In the genomic region with DNA sequence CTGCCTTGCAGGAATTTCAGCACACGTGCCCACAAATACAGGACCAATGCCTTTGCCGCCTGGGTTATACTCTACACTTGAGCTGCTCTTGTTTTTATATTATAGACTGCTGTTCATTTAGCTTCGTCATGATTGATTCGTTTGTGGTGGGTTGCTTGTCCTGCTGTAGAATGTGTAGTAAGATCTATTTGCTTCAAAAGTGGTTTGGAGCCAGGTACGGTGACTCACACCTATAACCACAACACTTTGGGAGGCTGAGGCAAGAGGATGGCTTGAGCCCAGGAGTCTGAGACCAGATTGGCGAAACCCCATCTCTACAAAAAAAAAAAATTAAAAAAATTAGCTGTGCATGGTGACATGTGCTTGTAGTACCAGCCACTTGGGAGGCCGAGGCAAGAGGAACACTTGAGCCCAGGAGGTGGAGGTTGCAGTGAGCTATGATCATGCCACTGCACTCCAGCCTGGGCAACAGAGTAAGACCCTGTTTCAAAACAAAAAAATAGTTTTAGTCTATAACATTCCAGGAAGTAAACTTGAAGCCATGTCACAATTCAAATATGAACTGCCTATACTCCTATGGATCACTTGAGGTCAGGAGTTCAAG, we compare ENCODE assay signal across 26 cellular contexts. TPM values are rescaled to one million over a fixed set of nuclear protein-coding genes. Genes with fewer than 3 reads are reported as not detected.
A peak's percentile ranks its signal among the peaks of the same experiment; 100 is the strongest.
DNase-seq lines count a peak whose midpoint lies in the region; ATAC-seq, FAIRE-seq and TF ChIP-seq lines count a peak whose summit lies in the region.
"Had no signal": no experiment of that assay in that cellular context is flagged by ENCODE, and none has a peak within 500 bp of the region (broad histone marks: within the 10 kb centered on the region; RNA-seq: fewer than 3 reads in every experiment).

No MANE protein-coding gene starts in this region.

- no peak overlapping the region for H3K27ac Mint-ChIP-seq in activated naive CD4-positive, alpha-beta T cell treated with anti-CD3 and anti-CD28 coated beads, Interleukin-2, amount 50 U/mL, for 72 hours
- peak overlapping the region; percentile 62 for H3K27ac Mint-ChIP-seq in astrocyte (ENCODE audit: unreplicated experiment)
- H3K27ac Mint-ChIP-seq: CD4-positive, alpha-beta T cell; WTC11 had no signal

- H3K36me3 Mint-ChIP-seq in activated naive CD4-positive, alpha-beta T cell treated with anti-CD3 and anti-CD28 coated beads, Interleukin-2, amount 50 U/mL, for 72 hours = no peaks in the 10 kb centered on the region
- no peaks in the 10 kb centered on the region for H3K36me3 Mint-ChIP-seq in astrocyte (ENCODE audit: low read depth, unreplicated experiment)
- H3K36me3 Mint-ChIP-seq: WTC11 had no signal

- H3K4me1 ChIP-seq in astrocyte (ENCODE audit: insufficient read depth, low read length) = peaks cover 16% of the 10 kb centered on the region
- H3K4me1 ChIP-seq: prostate gland had no signal

- no peak overlapping the region for H3K9ac ChIP-seq in astrocyte (ENCODE audit: low read length)

- no peaks in the 10 kb centered on the region for H3K9me3 ChIP-seq in astrocyte (ENCODE audit: insufficient read depth, low read depth, low read length)
- H3K9me3 ChIP-seq: ascending aorta, prostate gland, thyroid gland had no signal

- no peak overlapping the region for H3K27ac ChIP-seq in astrocyte (ENCODE audit: low read depth, low read length)
- H3K27ac ChIP-seq: ascending aorta, prostate gland, thyroid gland had no signal

- H3K4me3 Mint-ChIP-seq in astrocyte (ENCODE audit: unreplicated experiment) = no peak overlapping the region
- H3K4me3 Mint-ChIP-seq: CD4-positive, alpha-beta T cell; WTC11 had no signal

- no peak for DNase-seq in activated naive CD4-positive, alpha-beta T cell treated with anti-CD3 and anti-CD28 coated beads, Interleukin-2, amount 50 U/mL, for 72 hours (ENCODE audit: low spot score in 2 of 2)
- DNase-seq in activated naive CD4-positive, alpha-beta T cell treated with anti-CD3 and anti-CD28 coated beads, Interleukin-2, amount 50 U/mL, for 16 hours = no peak
- peak; percentile 23 for DNase-seq in RPMI7951 (ENCODE audit: low read depth)
- DNase-seq in astrocyte (ENCODE audit: low read depth) = peak; percentile 79
- DNase-seq in stimulated activated naive CD8-positive, alpha-beta T cell treated with anti-CD3 and anti-CD28 coated beads, Interleukin-15, Interleukin-2, amounts not matched to agents 100 U/mL and 50 U/mL, for 24 hours = peak; percentile 22
- no peak for DNase-seq in cardiac septum (ENCODE audit: low spot score)
- DNase-seq in foreskin fibroblast = no peak
- DNase-seq: CD4-positive, alpha-beta T cell; effector CD4-positive, alpha-beta T cell; GOT3; Kasumi-1; NCI-H1417; NCI-H524; stimulated activated naive CD4-positive, alpha-beta T cell; T1000 had no signal

- no peaks in the 10 kb centered on the region for H3K36me3 ChIP-seq in astrocyte (ENCODE audit: insufficient read depth, low read length)
- H3K36me3 ChIP-seq: ascending aorta, prostate gland, thyroid gland had no signal

- TF ChIP-seq CTCF in astrocyte (IDR thresholded peaks at IDR 0.05; ENCODE audit: insufficient read depth, low read depth, low read length) = no peak
- no peak for TF ChIP-seq CTCF in foreskin fibroblast (IDR thresholded peaks at IDR 0.05; ENCODE audit: low read depth, low read length)

- H3K9me3 Mint-ChIP-seq in activated naive CD4-positive, alpha-beta T cell treated with anti-CD3 and anti-CD28 coated beads, Interleukin-2, amount 50 U/mL, for 72 hours = no peaks in the 10 kb centered on the region
- no peaks in the 10 kb centered on the region for H3K9me3 Mint-ChIP-seq in astrocyte (ENCODE audit: unreplicated experiment)
- H3K9me3 Mint-ChIP-seq: CD4-positive, alpha-beta T cell; WTC11 had no signal

- H3K4me3 ChIP-seq in astrocyte (ENCODE audit: insufficient read depth, low read depth, low read length) = no peak overlapping the region
- H3K4me3 ChIP-seq in foreskin fibroblast (ENCODE audit: low read depth in 1 of 2, low read length in 2 of 2) = no peak overlapping the region
- H3K4me3 ChIP-seq: ascending aorta, prostate gland, thyroid gland had no signal

- H3K27me3 Mint-ChIP-seq in astrocyte (ENCODE audit: low read depth, unreplicated experiment) = no peaks in the 10 kb centered on the region

- ATAC-seq in activated naive CD4-positive, alpha-beta T cell treated with anti-CD3 and anti-CD28 coated beads, Interleukin-2, amount 50 U/mL, for 72 hours = peak; percentile 76 to 83
- ATAC-seq in stimulated activated naive CD8-positive, alpha-beta T cell treated with anti-CD3 and anti-CD28 coated beads, Interleukin-15, Interleukin-2, amounts not matched to agents 100 U/mL and 50 U/mL, for 24 hours = peak; percentile 24
- ATAC-seq in SK-N-SH treated with all-trans-retinoic acid at 6 μM for 48 hours = no peak
- ATAC-seq: esophagus mucosa, WTC11 had no signal

- intact Hi-C loops in cardiac septum (cut with DNase I) = loop anchor here (10.0 kb wide), 1 partner anchor 255 kb away; no protein-coding TSS in a partner anchor

- H3K27me3 ChIP-seq in astrocyte (ENCODE audit: insufficient read depth, low read length) = no peaks in the 10 kb centered on the region
- H3K27me3 ChIP-seq: ascending aorta, thyroid gland had no signal

- H4K20me1 ChIP-seq in astrocyte (ENCODE audit: insufficient read depth, low read length) = no peaks in the 10 kb centered on the region

- H2AFZ ChIP-seq in astrocyte (ENCODE audit: low read depth, low read length) = no peak overlapping the region

- no peak for FAIRE-seq in astrocyte (lab: Jason Lieb, UNC)
- FAIRE-seq: G401.6, GM18507, keratinocyte had no signal

- no peaks in the 10 kb centered on the region for H3K79me2 ChIP-seq in astrocyte (ENCODE audit: insufficient read depth, low read length)

- H3K4me2 ChIP-seq in astrocyte (ENCODE audit: low read length) = no peak overlapping the region

- H3K4me1 Mint-ChIP-seq in astrocyte (ENCODE audit: low read depth, unreplicated experiment) = peaks cover 15% of the 10 kb centered on the region
- H3K4me1 Mint-ChIP-seq: WTC11 had no signal

TF ChIP-seq in SK-N-SH treated with all-trans-retinoic acid at 6 μM for 48 hours, 23 proteins besides CTCF, POLR2A, EP300 and RAD21:
- TF ChIP-seq SNAI2 (CRISPR knock-in tag; IDR thresholded peaks at IDR 0.05) (no peak), PPARA (CRISPR knock-in tag; IDR thresholded peaks at IDR 0.05; ENCODE audit: borderline replicate concordance) (no peak), ZC3H10 (CRISPR knock-in tag; IDR thresholded peaks at IDR 0.05) (no peak), ESRRG (CRISPR knock-in tag; IDR thresholded peaks at IDR 0.05) (no peak), GLIS3 (CRISPR knock-in tag; IDR thresholded peaks at IDR 0.05) (no peak)
- TF ChIP-seq, protein P1, sequence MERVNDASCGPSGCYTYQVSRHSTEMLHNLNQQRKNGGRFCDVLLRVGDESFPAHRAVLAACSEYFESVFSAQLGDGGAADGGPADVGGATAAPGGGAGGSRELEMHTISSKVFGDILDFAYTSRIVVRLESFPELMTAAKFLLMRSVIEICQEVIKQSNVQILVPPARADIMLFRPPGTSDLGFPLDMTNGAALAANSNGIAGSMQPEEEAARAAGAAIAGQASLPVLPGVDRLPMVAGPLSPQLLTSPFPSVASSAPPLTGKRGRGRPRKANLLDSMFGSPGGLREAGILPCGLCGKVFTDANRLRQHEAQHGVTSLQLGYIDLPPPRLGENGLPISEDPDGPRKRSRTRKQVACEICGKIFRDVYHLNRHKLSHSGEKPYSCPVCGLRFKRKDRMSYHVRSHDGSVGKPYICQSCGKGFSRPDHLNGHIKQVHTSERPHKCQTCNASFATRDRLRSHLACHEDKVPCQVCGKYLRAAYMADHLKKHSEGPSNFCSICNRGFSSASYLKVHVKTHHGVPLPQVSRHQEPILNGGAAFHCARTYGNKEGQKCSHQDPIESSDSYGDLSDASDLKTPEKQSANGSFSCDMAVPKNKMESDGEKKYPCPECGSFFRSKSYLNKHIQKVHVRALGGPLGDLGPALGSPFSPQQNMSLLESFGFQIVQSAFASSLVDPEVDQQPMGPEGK (CRISPR knock-in tag; IDR thresholded peaks at IDR 0.05; ENCODE audit: borderline replicate concordance) = no peak

RNA-seq across cellular contexts. Expression of a gene that starts 9.0 kb away (rescaled TPM):
- total RNA-seq in activated naive CD4-positive, alpha-beta T cell treated with anti-CD3 and anti-CD28 coated beads, Interleukin-2, amount 50 U/mL, for 72 hours = 10 to 100 TPM; 14.5 to 26.3 TPM
- total RNA-seq in RPMI7951 (2014; rRNA removed; shearing (Covaris generic)) = 49.7 and 60.3 TPM in 2 replicates
- total RNA-seq in astrocyte = 54.7 and 55.0 TPM in 2 replicates
- total RNA-seq in cardiac septum = 33.6 TPM

RNA-seq across cellular contexts. Expression of a gene that starts 45.1 kb away (rescaled TPM):
- 10 to 100 TPM; 22.7 to 40.9 TPM for total RNA-seq in activated naive CD4-positive, alpha-beta T cell treated with anti-CD3 and anti-CD28 coated beads, Interleukin-2, amount 50 U/mL, for 72 hours
- 33.3 and 34.8 TPM in 2 replicates for total RNA-seq in RPMI7951 (2014; rRNA removed; shearing (Covaris generic))
- total RNA-seq in astrocyte (73.6 and 74.1 TPM in 2 replicates), cardiac septum (39.7 TPM)

RNA-seq across cellular contexts. Expression of a gene that starts 56.3 kb away (rescaled TPM):
- not detected for total RNA-seq in activated naive CD4-positive, alpha-beta T cell treated with anti-CD3 and anti-CD28 coated beads, Interleukin-2, amount 50 U/mL, for 72 hours
- total RNA-seq in RPMI7951 (2014; rRNA removed; shearing (Covaris generic)) = not detected in 2 replicates
- not detected in 2 replicates for total RNA-seq in astrocyte
- not detected for total RNA-seq in cardiac septum
- total RNA-seq: ascending aorta; CD4-positive, alpha-beta T cell; chondrocyte; lung microvascular endothelial cell; prostate gland; thyroid gland; WTC11 had no signal

Comparison
In these comparisons a context has a peak if more than half of its experiments do, and no peak if none do; other contexts are left out.
1. DNase-seq: peak in RPMI7951 (single experiment), astrocyte (single experiment) and stimulated activated naive CD8-positive, alpha-beta T cell treated with anti-CD3 and anti-CD28 coated beads, Interleukin-15, Interleukin-2, amounts not matched to agents 100 U/mL and 50 U/mL, for 24 hours (single experiment); none in activated naive CD4-positive, alpha-beta T cell treated with anti-CD3 and anti-CD28 coated beads, Interleukin-2, amount 50 U/mL, for 72 hours (0 of 2), activated naive CD4-positive, alpha-beta T cell treated with anti-CD3 and anti-CD28 coated beads, Interleukin-2, amount 50 U/mL, for 16 hours (single experiment), cardiac septum (single experiment) and foreskin fibroblast (0 of 2).